Comparison of ENCODE assay signal across 8 cellular contexts in genomic region chr11:44565008-44565745, GRCh38. TPM values are rescaled to one million over a fixed set of nuclear protein-coding genes. Genes with fewer than 3 reads are reported as not detected.
A peak's percentile ranks its signal among the peaks of the same experiment; 100 is the strongest.
DNase-seq lines count a peak whose midpoint lies in the region; ATAC-seq and TF ChIP-seq lines count a peak whose summit lies in the region.

Gene CD82 (plus strand): TSS chr11:44565663. CDS start chr11:44594663, 29,000 bp downstream.

- intact Hi-C loops in esophagus muscularis mucosa (cut with DNase I): no loop called here

- ATAC-seq in DND-41 (ENCODE audit: insufficient read depth, low read depth) (peak; percentile 73), GM21737 (IDR thresholded peaks at IDR 0.05; ENCODE audit: unreplicated experiment) (peak; percentile 72)

- TF ChIP-seq POLR2A in Peyer's patch (IDR thresholded peaks at IDR 0.05): peak; percentile 90 to 92
- peak; percentile 65 for TF ChIP-seq POLR2A in esophagus muscularis mucosa (IDR thresholded peaks at IDR 0.05; ENCODE audit: low read depth)

- H3K27ac ChIP-seq in DND-41 (ENCODE audit: low read length): peak within 1 kb of the TSS; percentile 95
- peak within 1 kb of the TSS; percentile 24; the same call in 1 of the 2 replicates for H3K27ac ChIP-seq in KMS-11
- H3K27ac ChIP-seq in Peyer's patch: peak within 1 kb of the TSS; percentile 83 to 98 (median 94)
- peak within 1 kb of the TSS; percentile 92 to 95 (median 94) for H3K27ac ChIP-seq in esophagus muscularis mucosa (replicated peaks in 1 of 4)

- H3K4me3 ChIP-seq in DND-41 (ENCODE audit: low read depth in 1 of 2, low read length in 2 of 2): peak within 1 kb of the TSS; percentile 69 to 96
- no peak within 1 kb of the TSS for H3K4me3 ChIP-seq in KMS-11 (IDR thresholded peaks at IDR 0.05; ENCODE audit: insufficient read depth, low read depth, low read length)
- peak within 1 kb of the TSS; percentile 50 to 76 (median 70) for H3K4me3 ChIP-seq in Peyer's patch
- peak within 1 kb of the TSS; percentile 53 to 68 (median 60) for H3K4me3 ChIP-seq in esophagus muscularis mucosa

- H3K9me3 ChIP-seq in DND-41 (ENCODE audit: insufficient read depth, low read length, severe bottlenecking) (no peaks in the 10 kb centered on the region), Peyer's patch (no peaks in the 10 kb centered on the region), esophagus muscularis mucosa (no peaks in the 10 kb centered on the region)

- H3K27me3 ChIP-seq in DND-41 (ENCODE audit: insufficient read depth, low read length, poor library complexity) (no peaks in the 10 kb centered on the region), KMS-11 (ENCODE audit: insufficient read depth, low read depth) (no peaks in the 10 kb centered on the region), Peyer's patch (no peaks in the 10 kb centered on the region), esophagus muscularis mucosa (no peaks in the 10 kb centered on the region)

- H3K36me3 ChIP-seq in DND-41 (ENCODE audit: insufficient read depth, low read length) (peaks cover 19% of the 10 kb centered on the region; the same call in 1 of the 2 replicates), KMS-11 (ENCODE audit: insufficient read depth) (no peaks in the 10 kb centered on the region), Peyer's patch (no peaks in the 10 kb centered on the region), esophagus muscularis mucosa (no peaks in the 10 kb centered on the region)

- H3K79me2 ChIP-seq in DND-41 (ENCODE audit: insufficient read depth, low read length) (peaks cover 43% of the 10 kb centered on the region), KMS-11 (ENCODE audit: insufficient read depth, low read depth) (no peaks in the 10 kb centered on the region)

- peaks cover 64% of the 10 kb centered on the region for H3K4me1 ChIP-seq in DND-41 (ENCODE audit: insufficient read depth, low read length)
- peaks cover 52% of the 10 kb centered on the region for H3K4me1 ChIP-seq in KMS-11 (ENCODE audit: low read depth, poor library complexity, severe bottlenecking)
- H3K4me1 ChIP-seq in Peyer's patch: peaks cover 0 to 53% (median 37%) of the 10 kb centered on the region in 4 donors
- peaks cover 44 to 78% (median 73%) of the 10 kb centered on the region in 4 donors for H3K4me1 ChIP-seq in esophagus muscularis mucosa

- peak; percentile 41 for TF ChIP-seq CTCF in DND-41 (IDR thresholded peaks at IDR 0.05; ENCODE audit: borderline replicate concordance, extremely low read depth, low read length, poor library complexity, severe bottlenecking)
- TF ChIP-seq CTCF in KMS-11 (conservative IDR thresholded peaks at IDR 0.05; ENCODE audit: low read depth, low read length): no peak
- TF ChIP-seq CTCF in Peyer's patch (IDR thresholded peaks at IDR 0.05): peak in 5 of 6 experiments; percentile 33 to 55 (median 46)
- TF ChIP-seq CTCF in esophagus muscularis mucosa (IDR thresholded peaks at IDR 0.05): peak in 2 of 3 experiments; percentile 15 to 50

- TF ChIP-seq EP300 in esophagus muscularis mucosa (IDR thresholded peaks at IDR 0.05): no peak

- DNase-seq in DND-41 (peak; percentile 99), Peyer's patch (peak; percentile 100), esophagus muscularis mucosa (ENCODE audit: extremely low spot score) (peak; percentile 100), myocyte (ENCODE audit: low read depth) (peak; percentile 99)
- DNase-seq in activated T-cell treated with anti-CD3 and anti-CD28 coated beads, Interleukin-2, amount 50 U/mL, for 48 hours: peak; percentile 99
- peak; percentile 98 to 99 for DNase-seq in stimulated activated CD8-positive, alpha-beta memory T cell treated with anti-CD3 and anti-CD28 coated beads, Interleukin-7, amount 100 ng/mL, for 48 hours (ENCODE audit: extremely low read depth in 1 of 2, low read depth in 1 of 2)

- WGBS in esophagus muscularis mucosa: under 1% methylated on average over 22 of the region's 65 CpGs

- H3K9ac ChIP-seq in DND-41 (ENCODE audit: low read depth, low read length): peak within 1 kb of the TSS; percentile 82
- H3K9ac ChIP-seq in KMS-11: peak within 1 kb of the TSS; percentile 49; the same call in 1 of the 2 replicates

- peak within 1 kb of the TSS; percentile 57 for H2AFZ ChIP-seq in DND-41 (ENCODE audit: low read depth, low read length)
- H2AFZ ChIP-seq in KMS-11 (ENCODE audit: low read depth): peak within 1 kb of the TSS; percentile 95

- H3K4me2 ChIP-seq in DND-41 (ENCODE audit: insufficient read depth, low read length) (peak within 1 kb of the TSS; percentile 85), KMS-11 (peak within 1 kb of the TSS; percentile 88)

- peaks cover 30% of the 10 kb centered on the region for H4K20me1 ChIP-seq in DND-41 (ENCODE audit: insufficient read depth, low read length)
- no peaks in the 10 kb centered on the region for H4K20me1 ChIP-seq in KMS-11 (ENCODE audit: insufficient read depth)

RNA-seq across cellular contexts. Expression of gene CD82, which starts in this region (rescaled TPM):
- total RNA-seq in Peyer's patch: 100 to 1,000 TPM in 1 of 4 donors, 10 to 100 TPM in 3; 40.4 to 140 (median 78.4) TPM
- 10 to 100 TPM; 11.0 to 20.6 (median 16.3) TPM for total RNA-seq in esophagus muscularis mucosa
- total RNA-seq in myocyte: 98.2 and 135 TPM in 2 replicates
- 314 TPM for polyA plus RNA-seq in myocyte (2012)

Comparison
In these comparisons a context has a peak if more than half of its experiments do, and no peak if none do; other contexts are left out.
1. H3K27ac ChIP-seq: peak in every context shown above with its lines; median percentile 95 in DND-41; 94 in esophagus muscularis mucosa; 94 in Peyer's patch; 24 in KMS-11.